In the genomic region with DNA sequence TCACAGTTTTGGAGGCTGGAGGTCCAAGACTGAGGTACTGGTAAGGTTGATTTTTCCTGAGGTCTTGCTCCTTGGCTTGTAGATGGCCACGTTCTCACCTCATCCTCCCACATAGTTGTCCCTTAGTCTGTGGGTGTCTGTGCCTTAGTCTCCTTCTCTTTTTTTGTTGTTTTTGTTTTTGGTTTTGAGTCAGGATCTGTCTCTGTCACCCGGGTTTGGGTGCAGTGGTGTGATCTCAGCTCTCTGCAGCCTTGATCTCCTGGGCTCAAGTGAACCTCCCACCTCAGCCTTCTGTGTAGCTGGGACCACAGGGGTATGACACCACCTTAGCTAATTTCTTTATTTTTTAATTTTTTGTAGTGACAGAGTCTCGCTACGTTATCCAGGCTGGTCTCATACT, we compare ENCODE assay signal across 24 cellular contexts.
"Had no signal": no experiment of that assay in that cellular context is flagged by ENCODE, and none has a peak within 500 bp of the region (broad histone marks: within the 10 kb centered on the region; RNA-seq: fewer than 3 reads in every experiment).

No MANE protein-coding gene starts in this region.

- H3K4me2 ChIP-seq: neural progenitor cell, smooth muscle cell had no signal

- H2AFZ ChIP-seq: neural progenitor cell had no signal

- FAIRE-seq: astrocyte, keratinocyte had no signal

- ATAC-seq: activated naive CD8-positive, alpha-beta T cell treated with anti-CD3 and anti-CD28 coated beads, Interleukin-2, amount 50 U/mL, for 24 hours; left lobe of liver; naive thymus-derived CD4-positive, alpha-beta T cell; psoas muscle; SK-N-SH treated with all-trans-retinoic acid at 6 μM for 48 hours; stimulated activated effector memory CD8-positive, alpha-beta T cell treated with anti-CD3 and anti-CD28 coated beads, Interleukin-12 subunit alpha, Interleukin-12 subunit beta, amount 100 ng/mL, for 72 hours; T-cell had no signal

- DNase-seq: activated B cell treated with CpG ODN at 0.5 μM for 24 hours; activated CD4-positive, alpha-beta memory T cell treated with anti-CD3 and anti-CD28 coated beads for 36 hours; activated CD4-positive, alpha-beta T cell treated with anti-CD3 and anti-CD28 coated beads for 4 hours; activated naive CD4-positive, alpha-beta T cell treated with anti-CD3 and anti-CD28 coated beads, Interleukin-2, amount 10 ng/mL, durations not matched to agents 7 days and 5 days; activated naive CD8-positive, alpha-beta T cell treated with anti-CD3 and anti-CD28 coated beads, Interleukin-2, amount 50 U/mL, for 24 hours; activated T-cell treated with anti-CD3 and anti-CD28 coated beads, Interleukin-2, amount 50 U/mL, for 24 hours; foreskin fibroblast; hypothalamus; naive thymus-derived CD4-positive, alpha-beta T cell; psoas muscle; right lobe of liver; SIG-M5; stimulated activated CD4-positive, alpha-beta T cell treated with anti-CD3 and anti-CD28 coated beads, Interleukin-4, amount 100 ng/mL, for 24 hours; substantia nigra; T-cell; T-helper 9 cell; transverse colon had no signal

- H3K36me3 ChIP-seq: neural progenitor cell, right lobe of liver, transverse colon had no signal

- H3K27ac ChIP-seq: neural progenitor cell, psoas muscle, transverse colon had no signal

- H3K9ac ChIP-seq: neural progenitor cell had no signal

- H3K9me3 ChIP-seq: psoas muscle, right lobe of liver, transverse colon had no signal

- H3K4me1 ChIP-seq: psoas muscle had no signal

- H3K4me3 ChIP-seq: neural progenitor cell, psoas muscle, right lobe of liver, smooth muscle cell, transverse colon had no signal
